ENCODE assay signal across 14 cellular contexts in the genomic region with DNA sequence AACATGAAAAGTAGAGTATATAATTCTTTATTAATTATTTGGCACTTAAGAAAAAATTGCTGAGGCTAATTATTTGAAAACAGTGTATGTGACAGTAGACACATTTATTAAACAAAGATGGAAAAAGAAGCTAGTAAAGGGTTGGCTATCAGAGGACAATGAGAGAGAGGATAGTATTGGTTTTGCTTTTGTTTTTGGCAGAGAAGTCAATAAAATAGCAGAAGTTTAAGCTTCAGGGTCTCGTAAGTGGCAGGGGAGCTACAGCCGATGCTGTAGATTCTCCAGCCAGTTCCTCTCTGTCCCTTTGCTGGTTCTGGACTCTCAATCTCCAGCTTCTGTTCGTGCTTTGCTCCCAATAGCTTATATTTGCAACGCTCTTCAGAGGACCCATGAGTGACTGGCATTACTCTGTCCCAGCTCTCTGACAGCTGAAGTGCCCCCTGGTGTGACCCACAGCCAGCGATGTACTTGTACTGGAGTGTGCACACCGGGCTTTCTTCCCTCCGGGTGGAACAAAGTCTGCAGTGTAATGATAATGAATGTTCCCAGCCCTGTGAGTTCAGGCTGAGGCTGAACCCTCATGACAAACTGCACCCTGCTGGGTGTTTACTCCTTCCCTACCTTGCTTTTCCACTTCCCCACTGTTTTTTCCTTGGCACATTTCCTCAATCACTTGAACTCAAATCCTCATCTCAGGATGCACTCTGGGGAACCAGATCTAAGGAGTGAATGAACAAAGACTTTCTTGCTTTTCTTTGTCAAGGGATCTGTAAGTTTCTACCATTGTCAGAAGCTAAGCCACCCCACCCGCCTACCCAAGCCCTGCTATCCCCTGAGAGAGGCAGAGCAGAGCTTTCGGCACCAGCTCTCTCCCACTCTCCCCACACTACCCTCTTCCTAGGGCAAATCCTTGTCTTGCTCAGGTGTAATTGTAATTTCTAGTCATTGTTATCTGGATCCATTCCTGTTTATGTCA.
DNase-seq lines count a peak whose midpoint lies in the region; ATAC-seq, FAIRE-seq and TF ChIP-seq lines count a peak whose summit lies in the region.
"Had no signal": no experiment of that assay in that cellular context is flagged by ENCODE, and none has a peak within 500 bp of the region (broad histone marks: within the 10 kb centered on the region; RNA-seq: fewer than 3 reads in every experiment).

No MANE protein-coding gene starts in this region.

- no peaks in the 10 kb centered on the region for H3K9me3 ChIP-seq in mesenchymal stem cell (ENCODE audit: control insufficient read depth, low read length)

- H4K91ac ChIP-seq in mesenchymal stem cell (ENCODE audit: low read length): no peak overlapping the region

- no peak overlapping the region for H3K9ac ChIP-seq in mesenchymal stem cell (ENCODE audit: low read length)

- H3K4me1 ChIP-seq in mesenchymal stem cell (ENCODE audit: control insufficient read depth, insufficient read depth, low read depth, low read length): peaks cover 4% of the 10 kb centered on the region

- H2BK15ac ChIP-seq in mesenchymal stem cell (ENCODE audit: low read depth, poor library complexity, severe bottlenecking): no peak overlapping the region

- H3K27ac ChIP-seq in dorsolateral prefrontal cortex (peak overlapping the region in 10 of 59 donors; percentile 0 to 53 (median 21)), mesenchymal stem cell (ENCODE audit: low read length, poor library complexity, severe bottlenecking) (no peak overlapping the region)
- H3K27ac ChIP-seq: RWPE1 had no signal

- no peak for TF ChIP-seq CTCF in dorsolateral prefrontal cortex (IDR thresholded peaks at IDR 0.05 in 54 of 56, conservative IDR thresholded peaks at IDR 0.05 in 2 of 56; ENCODE audit: low read depth in 1 of 56, partially characterized antibody in 56 of 56)
- no peak for TF ChIP-seq CTCF in omental fat pad (IDR thresholded peaks at IDR 0.05)

- no peak overlapping the region for H2BK12ac ChIP-seq in mesenchymal stem cell (ENCODE audit: low read length in 2 of 2)

- H3K79me1 ChIP-seq in mesenchymal stem cell (replicated peaks; ENCODE audit: low read length, poor library complexity, severe bottlenecking): no peaks in the 10 kb centered on the region

- DNase-seq in G401 (ENCODE audit: low spot score) (peak; percentile 48), NCI-H1417 treated with DMSO at 0.1 percent for 48 hours (lab: John Stamatoyannopoulos, UW) (peak; percentile 3), dorsolateral prefrontal cortex (peak in 2 of 10 donors; percentile 26 to 31), mesenchymal stem cell (no peak), H54 (ENCODE audit: insufficient read length, low spot score) (no peak), glomerular visceral epithelial cell (ENCODE audit: extremely low spot score) (no peak), LoVo (ENCODE audit: low spot score) (no peak), omental fat pad (ENCODE audit: low spot score) (no peak)
- DNase-seq: activated CD4-positive, alpha-beta memory T cell treated with anti-CD3 and anti-CD28 coated beads for 36 hours; stimulated activated CD4-positive, alpha-beta T cell treated with anti-CD3 and anti-CD28 coated beads, Interleukin-4, amount 100 ng/mL, for 24 hours; stimulated activated naive B cell treated with anti-CD40 and anti-IgM and Interleukin-4, amounts not matched to agents 10 μg/mL and 1 μg/mL and 100 μg/mL, for 72 hours had no signal

- H2BK5ac ChIP-seq in mesenchymal stem cell (ENCODE audit: low read depth, low read length, poor library complexity, severe bottlenecking): no peak overlapping the region

- no peak overlapping the region for H2BK120ac ChIP-seq in mesenchymal stem cell (ENCODE audit: low read depth, low read length)

- FAIRE-seq in H54 (lab: Jason Lieb, UNC): no peak
- FAIRE-seq: colon, D721Med had no signal

- WGBS in mesenchymal stem cell: 55% methylated on average over 8 of the region's 9 CpGs

- in situ Hi-C loops in G401 (cut with HindIII; ENCODE audit: low sequenced_read_pairs): no loop called here

- no peak overlapping the region for H3K23ac ChIP-seq in mesenchymal stem cell (ENCODE audit: low read length in 2 of 2)

- no peak for ATAC-seq in omental fat pad (ENCODE audit: low FRiP score)

- H3K18ac ChIP-seq in mesenchymal stem cell (ENCODE audit: low read depth in 1 of 2, low read length in 2 of 2): no peak overlapping the region

- no peak overlapping the region for H2AFZ ChIP-seq in mesenchymal stem cell (ENCODE audit: low read depth, low read length)

- H3K27me3 ChIP-seq in dorsolateral prefrontal cortex: no peaks in the 10 kb centered on the region
- no peaks in the 10 kb centered on the region for H3K27me3 ChIP-seq in mesenchymal stem cell (ENCODE audit: control insufficient read depth in 1 of 2, insufficient read depth in 1 of 2, low read length in 2 of 2)

- peaks cover 0 to 5% of the 10 kb centered on the region in 2 experiments for H3K36me3 ChIP-seq in mesenchymal stem cell (ENCODE audit: control insufficient read depth in 1 of 2, insufficient read depth in 2 of 2, low read depth in 1 of 2, low read length in 2 of 2)

- H3K4me2 ChIP-seq in mesenchymal stem cell (ENCODE audit: low read length, poor library complexity, severe bottlenecking): peak overlapping the region; percentile 3

- no peak overlapping the region for H3K14ac ChIP-seq in mesenchymal stem cell (ENCODE audit: low read length in 2 of 2)

- no peak for TF ChIP-seq POLR2A in H54 (IDR thresholded peaks at IDR 0.05; ENCODE audit: low read depth, low read length)

- no peak overlapping the region for H4K8ac ChIP-seq in mesenchymal stem cell (ENCODE audit: low read length)

- H3K4me3 ChIP-seq in dorsolateral prefrontal cortex (peak overlapping the region in 33 of 59 donors; percentile 3 to 50 (median 27)), mesenchymal stem cell (ENCODE audit: insufficient read depth in 1 of 2, low read depth in 1 of 2, low read length in 2 of 2) (no peak overlapping the region)

- H3K4ac ChIP-seq in mesenchymal stem cell (ENCODE audit: low read depth in 1 of 2, low read length in 2 of 2): no peak overlapping the region

- intact Hi-C loops in dorsolateral prefrontal cortex (cut with DNase I): no loop called here

- no peak overlapping the region for H2AK5ac ChIP-seq in mesenchymal stem cell (ENCODE audit: low read length, severe bottlenecking)

Comparison
In these comparisons a context has a peak if more than half of its experiments do, and no peak if none do; other contexts are left out.
1. DNase-seq: peak in G401 (single experiment) and NCI-H1417 treated with DMSO at 0.1 percent for 48 hours (single experiment); none in mesenchymal stem cell (single experiment), H54 (single experiment), glomerular visceral epithelial cell (single experiment), LoVo (single experiment) and omental fat pad (single experiment).
2. H3K4me3 ChIP-seq: peak in dorsolateral prefrontal cortex (33 of 59); none in mesenchymal stem cell (0 of 2).